In genomic region chr1:64203420-64203819, GRCh38 we compare ENCODE assay signal across 1 cellular context.
TF ChIP-seq lines count a peak whose summit lies in the region.

A gene with protein sequence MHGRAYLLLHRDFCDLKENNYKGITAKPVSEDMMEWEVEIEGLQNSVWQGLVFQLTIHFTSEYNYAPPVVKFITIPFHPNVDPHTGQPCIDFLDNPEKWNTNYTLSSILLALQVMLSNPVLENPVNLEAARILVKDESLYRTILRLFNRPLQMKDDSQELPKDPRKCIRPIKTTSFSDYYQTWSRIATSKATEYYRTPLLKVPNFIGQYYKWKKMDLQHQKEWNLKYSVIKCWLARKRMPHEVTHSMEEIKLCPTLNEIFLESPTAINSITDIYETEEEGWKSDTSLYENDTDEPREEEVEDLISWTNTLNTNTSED (plus strand): TSS chr1:64203623. CDS start chr1:64204051, 428 bp downstream.

TF ChIP-seq in WTC11, 78 proteins besides CTCF, POLR2A, EP300 and RAD21 (continued from another document):
- TF ChIP-seq, protein P1, sequence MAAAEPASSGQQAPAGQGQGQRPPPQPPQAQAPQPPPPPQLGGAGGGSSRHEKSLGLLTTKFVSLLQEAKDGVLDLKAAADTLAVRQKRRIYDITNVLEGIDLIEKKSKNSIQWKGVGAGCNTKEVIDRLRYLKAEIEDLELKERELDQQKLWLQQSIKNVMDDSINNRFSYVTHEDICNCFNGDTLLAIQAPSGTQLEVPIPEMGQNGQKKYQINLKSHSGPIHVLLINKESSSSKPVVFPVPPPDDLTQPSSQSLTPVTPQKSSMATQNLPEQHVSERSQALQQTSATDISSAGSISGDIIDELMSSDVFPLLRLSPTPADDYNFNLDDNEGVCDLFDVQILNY (CRISPR knock-in tag; IDR thresholded peaks at IDR 0.05) = no peak
- no peak for TF ChIP-seq CREB1 (CRISPR knock-in tag; IDR thresholded peaks at IDR 0.05)
